19 cellular contexts compared by ENCODE assay signal in the genomic region with DNA sequence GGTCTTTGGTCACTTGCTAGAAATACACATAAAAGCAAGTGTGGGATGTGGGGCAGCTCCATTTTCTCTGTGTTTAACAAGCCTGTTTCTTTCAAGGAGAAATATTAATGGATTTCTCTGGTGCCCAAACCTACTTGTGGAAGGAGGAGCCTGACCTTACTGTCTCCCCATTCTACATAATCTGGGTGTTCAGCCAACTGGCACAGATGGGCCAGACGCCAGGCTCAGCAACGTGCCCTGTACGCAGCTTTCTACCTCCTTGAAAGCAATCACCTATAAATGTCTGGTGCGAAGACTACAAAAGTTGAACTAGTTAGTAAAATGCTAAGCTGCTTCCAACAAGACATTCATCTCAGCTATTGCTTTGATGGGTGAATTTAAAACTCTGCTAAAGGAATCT. TPM values are rescaled to one million over a fixed set of nuclear protein-coding genes. Genes with fewer than 3 reads are reported as not detected.
A peak's percentile ranks its signal among the peaks of the same experiment; 100 is the strongest.
DNase-seq lines count a peak whose midpoint lies in the region; ATAC-seq, FAIRE-seq and TF ChIP-seq lines count a peak whose summit lies in the region.
"Had no signal": no experiment of that assay in that cellular context is flagged by ENCODE, and none has a peak within 500 bp of the region (broad histone marks: within the 10 kb centered on the region; RNA-seq: fewer than 3 reads in every experiment).

No MANE protein-coding gene starts in this region.

- TF ChIP-seq EP300 in K562 (IDR thresholded peaks at IDR 0.05; ENCODE audit: low read length) = no peak

- intact Hi-C loops in K562 (cut with micrococcal nuclease) (no loop called here), gastrocnemius medialis (cut with DNase I; ENCODE audit: low total_unique reads) (no loop called here)

- peaks cover 22% of the 10 kb centered on the region for H3K4me1 Mint-ChIP-seq in neural progenitor cell
- H3K4me1 Mint-ChIP-seq: CD4-positive, alpha-beta memory T cell had no signal

- H3K9me3 Mint-ChIP-seq in neural progenitor cell = peaks cover 2% of the 10 kb centered on the region
- H3K9me3 Mint-ChIP-seq: T-helper 1 cell treated with Interleukin-12 subunit alpha and Interleukin-12 subunit beta and Interleukin-4 antibody, amounts not matched to agents 30 μg/mL and 1 μg/mL, for 36 hours had no signal

- peaks cover 27% of the 10 kb centered on the region for H3F3A ChIP-seq in DOHH2 (ENCODE audit: control insufficient read depth, insufficient read depth)
- H3F3A ChIP-seq in neural progenitor cell (ENCODE audit: low read depth) = no peaks in the 10 kb centered on the region

- H2AFZ ChIP-seq in K562 (ENCODE audit: low read depth, low read length) (no peak overlapping the region), neural progenitor cell (replicated peaks) (peak overlapping the region; percentile 52)
- H2AFZ ChIP-seq: GM23248 had no signal

- H3K9ac ChIP-seq in K562 (ENCODE audit: insufficient read depth in 1 of 2, low read depth in 2 of 2, low read length in 2 of 2) (no peak overlapping the region), neural progenitor cell (no peak overlapping the region)
- H3K9ac ChIP-seq: GM23248 had no signal

- H3K9me3 ChIP-seq in DOHH2 (ENCODE audit: control insufficient read depth, insufficient read depth, low read length) (no peaks in the 10 kb centered on the region), K562 (replicated peaks; ENCODE audit: control insufficient read depth, insufficient read depth, low read depth, low read length) (no peaks in the 10 kb centered on the region), neural progenitor cell (ENCODE audit: low read depth) (no peaks in the 10 kb centered on the region), gastrocnemius medialis (no peaks in the 10 kb centered on the region)
- H3K9me3 ChIP-seq: BE2C had no signal

- H3K9me2 ChIP-seq in DOHH2 (replicated peaks; ENCODE audit: control insufficient read depth, low read length) = no peaks in the 10 kb centered on the region

- H4K20me1 ChIP-seq in DOHH2 (ENCODE audit: control insufficient read depth, insufficient read depth, low read depth, low read length) (no peaks in the 10 kb centered on the region), K562 (replicated peaks; ENCODE audit: control insufficient read depth, insufficient read depth, low read length) (no peaks in the 10 kb centered on the region), neural progenitor cell (ENCODE audit: low read depth) (no peaks in the 10 kb centered on the region)

- H3K4me3 Mint-ChIP-seq in neural progenitor cell = no peak overlapping the region
- H3K4me3 Mint-ChIP-seq: CD4-positive, alpha-beta memory T cell; T-helper 1 cell treated with Interleukin-12 subunit alpha and Interleukin-12 subunit beta and Interleukin-4 antibody, amounts not matched to agents 30 μg/mL and 1 μg/mL, for 36 hours had no signal

- ATAC-seq in K562 = no peak
- no peak for ATAC-seq in GM21447 (IDR thresholded peaks at IDR 0.05; ENCODE audit: unreplicated experiment)
- ATAC-seq in gastrocnemius medialis = no peak

- no peaks in the 10 kb centered on the region for H3K36me3 Mint-ChIP-seq in neural progenitor cell
- H3K36me3 Mint-ChIP-seq: CD4-positive, alpha-beta memory T cell had no signal

- H3K79me2 ChIP-seq in DOHH2 (ENCODE audit: control insufficient read depth, low read length) (peaks cover 19% of the 10 kb centered on the region), K562 (ENCODE audit: control insufficient read depth, insufficient read depth, low read length) (no peaks in the 10 kb centered on the region), neural progenitor cell (ENCODE audit: low read depth) (no peaks in the 10 kb centered on the region)

- TF ChIP-seq CTCF in DOHH2 (IDR thresholded peaks at IDR 0.05; ENCODE audit: low read depth, low read length, poor library complexity, severe bottlenecking) (no peak), K562 (IDR thresholded peaks at IDR 0.05 in 2 of 3, conservative IDR thresholded peaks at IDR 0.05 in 1 of 3; ENCODE audit: insufficient read depth in 2 of 3, low read depth in 1 of 3, low read length in 3 of 3) (no peak), neural progenitor cell (IDR thresholded peaks at IDR 0.05) (no peak), gastrocnemius medialis (IDR thresholded peaks at IDR 0.05 in 4 of 5, conservative IDR thresholded peaks at IDR 0.05 in 1 of 5) (no peak)

- H3K4me2 ChIP-seq in DOHH2 (ENCODE audit: low read length) = peak overlapping the region; percentile 72
- H3K4me2 ChIP-seq in K562 (ENCODE audit: insufficient read depth, low read length) = no peak overlapping the region
- H3K4me2 ChIP-seq in neural progenitor cell = no peak overlapping the region

- no peak for TF ChIP-seq POLR2A in K562 (conservative IDR thresholded peaks at IDR 0.05)
- TF ChIP-seq POLR2A in gastrocnemius medialis (IDR thresholded peaks at IDR 0.05) = no peak

- POLR2A ChIA-PET in K562 (lab: Yijun Ruan, JAX) = interaction anchor here (1.4 to 2.9 kb wide), 3 partner anchors 10 to 16 kb away, joined by 3 to 23 read pairs (median 10); no protein-coding TSS in a partner anchor

- H3K27me3 ChIP-seq in DOHH2 (ENCODE audit: control insufficient read depth, low read length) = no peaks in the 10 kb centered on the region
- no peaks in the 10 kb centered on the region for H3K27me3 ChIP-seq in K562 (ENCODE audit: control insufficient read depth in 2 of 2, insufficient read depth in 2 of 2, low read length in 2 of 2)
- H3K27me3 ChIP-seq in neural progenitor cell = no peaks in the 10 kb centered on the region
- H3K27me3 ChIP-seq in gastrocnemius medialis = no peaks in the 10 kb centered on the region
- H3K27me3 ChIP-seq: BE2C had no signal

- H3K9me1 ChIP-seq in K562 (ENCODE audit: control insufficient read depth, insufficient read depth, low read length) = no peaks in the 10 kb centered on the region

- TF ChIP-seq RAD21 in K562 (CRISPR knock-in tag; conservative IDR thresholded peaks at IDR 0.05 in 1 of 2, IDR thresholded peaks at IDR 0.05 in 1 of 2) = no peak

- no TSS peak for BruUV-seq in K562 (replicated peaks; lab: Mats Ljungman, UMichigan)

- DNase-seq in DMS 273 (lab: John Stamatoyannopoulos, UW; ENCODE audit: unreplicated experiment) (peak; percentile 64), DMS 273 treated with DMSO at 0.1 percent for 48 hours (lab: John Stamatoyannopoulos, UW) (no peak), K562 (ENCODE audit: extremely low read depth in 1 of 4, low spot score in 3 of 4) (no peak), neural progenitor cell (ENCODE audit: low spot score) (no peak), gastrocnemius medialis (no peak), HuH-7 (ENCODE audit: low spot score) (no peak)
- DNase-seq: BE2C; CD4-positive, alpha-beta memory T cell; DMS79 treated with DMSO at 0.1 percent for 48 hours; GM23248; NCI-H146; NCI-H510A had no signal

- H3K4me3 ChIP-seq in DOHH2 (ENCODE audit: low read length) (peak overlapping the region; percentile 63), K562 (no peak overlapping the region), neural progenitor cell (no peak overlapping the region), gastrocnemius medialis (no peak overlapping the region)
- H3K4me3 ChIP-seq: GM12878, GM23248 had no signal

- H3K27ac ChIP-seq in DOHH2 (ENCODE audit: low read depth, low read length) (no peak overlapping the region), K562 (ENCODE audit: extremely low read depth, low read depth, low read length) (no peak overlapping the region), neural progenitor cell (no peak overlapping the region), gastrocnemius medialis (no peak overlapping the region)
- H3K27ac ChIP-seq: GM23248, HL-60, RWPE1 had no signal

- H3K27ac Mint-ChIP-seq in neural progenitor cell = no peak overlapping the region
- H3K27ac Mint-ChIP-seq: T-helper 1 cell treated with Interleukin-12 subunit alpha and Interleukin-12 subunit beta and Interleukin-4 antibody, amounts not matched to agents 30 μg/mL and 1 μg/mL, for 36 hours had no signal

- 95% methylated on average over 4 of the region's 4 CpGs for WGBS in K562 (ENCODE audit: insufficient coverage, low coverage, missing lambda C conversion rate)

- H3K4me1 ChIP-seq in DOHH2 (ENCODE audit: control insufficient read depth, low read length) (peaks cover 83% of the 10 kb centered on the region), K562 (replicated peaks in 1 of 2; ENCODE audit: control insufficient read depth in 2 of 2, insufficient read depth in 2 of 2, low read length in 2 of 2) (peaks cover 28 to 34% of the 10 kb centered on the region in 2 experiments), neural progenitor cell (peaks cover 10% of the 10 kb centered on the region), gastrocnemius medialis (no peaks in the 10 kb centered on the region)
- H3K4me1 ChIP-seq: BE2C had no signal

- CTCF ChIA-PET in K562 (lab: Yijun Ruan, JAX; ENCODE audit: low intra/inter-chr PET ratio) = no interaction called here

- no peak for FAIRE-seq in K562 (lab: Jason Lieb, UNC)
- FAIRE-seq: GM12878, HTR-8/SVneo had no signal

- peaks cover 3% of the 10 kb centered on the region for H3K27me3 Mint-ChIP-seq in neural progenitor cell (ENCODE audit: insufficient read depth, low read depth)
- H3K27me3 Mint-ChIP-seq: CD4-positive, alpha-beta memory T cell had no signal

- in situ Hi-C loops in K562 (cut with MboI) (no loop called here), gastrocnemius medialis (cut with MboI; ENCODE audit: low sequenced_read_pairs in 4 of 4) (no loop called here)

- H3K36me3 ChIP-seq in DOHH2 (ENCODE audit: control insufficient read depth, low read length) (no peaks in the 10 kb centered on the region; the same call in 1 of the 2 replicates), K562 (ENCODE audit: control insufficient read depth, insufficient read depth, low read length) (no peaks in the 10 kb centered on the region), neural progenitor cell (no peaks in the 10 kb centered on the region), gastrocnemius medialis (no peaks in the 10 kb centered on the region)
- H3K36me3 ChIP-seq: BE2C had no signal

RNA-seq across cellular contexts. Expression of a gene that starts 33.2 kb away (rescaled TPM):
- 5.2 and 8.0 TPM in 2 replicates for total RNA-seq in K562 (2011; cell fraction: chromatin; rRNA removed; ENCODE audit: low replicate concordance)
- total RNA-seq in K562 (2011; cell fraction: nucleolus; rRNA removed) = 1.7 and 2.7 TPM in 2 replicates
- total RNA-seq in K562 (2011; cell fraction: nucleoplasm; rRNA removed) = 3.4 and 3.9 TPM in 2 replicates
- 3.0 and 3.4 TPM in 2 replicates for total RNA-seq in K562 (2014; rRNA removed)
- 4.6 and 4.7 TPM in 2 replicates for total RNA-seq in K562 (2014; rRNA removed; fragmentation: Illumina TruSeq; extraction: Trizol)
- 3.4 and 3.8 TPM in 2 replicates for total RNA-seq in K562 (2015; rRNA removed; fragmentation: Illumina TruSeq; extraction: Trizol)
- 3.5 and 4.7 TPM in 2 replicates for total RNA-seq in K562 (2021)
- 0.32 and 3.6 TPM in 2 replicates for polyA plus RNA-seq in K562 (2011; rRNA removed)
- 0.24 and 1.3 TPM in 2 replicates for polyA plus RNA-seq in K562 (2011; cell fraction: cytosol; rRNA removed)
- 0.79 and 3.4 TPM in 2 replicates for polyA plus RNA-seq in K562 (2011; cell fraction: nucleus; rRNA removed)
- 4.5 and 6.0 TPM in 2 replicates for polyA plus RNA-seq in K562 (2012)
- polyA plus RNA-seq in K562 (2014; fragmentation: Illumina TruSeq; extraction: Trizol) = 3.4 and 4.2 TPM in 2 replicates
- 1 to 10 TPM; 2.9 to 6.5 TPM for polyA plus RNA-seq in K562 (2014; fragmentation: Nextera tagmentation; extraction: Ambion mirVana)
- 2.7 and 3.8 TPM in 2 replicates for polyA plus RNA-seq in K562 (2014; rRNA removed)
- polyA minus RNA-seq in K562 (2011; rRNA and poly(A)+ RNA removed) = 1.1 and 3.9 TPM in 2 replicates
- polyA minus RNA-seq in K562 (2011; cell fraction: cytosol; rRNA and poly(A)+ RNA removed) = 0.27 and 1.7 TPM in 2 replicates
- 1.9 and 6.5 TPM in 2 replicates for polyA minus RNA-seq in K562 (2011; cell fraction: nucleus; rRNA and poly(A)+ RNA removed)
- total RNA-seq in neural progenitor cell (ENCODE audit: low replicate concordance) = 16.8 and 27.3 TPM in 2 replicates
- under 1 TPM in 2 of 4 donors, not detected in 2; 0.07 to 0.27 TPM for total RNA-seq in gastrocnemius medialis
- total RNA-seq: CD4-positive, alpha-beta memory T cell had no signal
- polyA plus RNA-seq: CD4-positive, alpha-beta memory T cell; GM23248 had no signal
